In genomic region chr12:64716373-64716772, GRCh38 we compare ENCODE assay signal across 25 cellular contexts. TPM values are rescaled to one million over a fixed set of nuclear protein-coding genes. Genes with fewer than 3 reads are reported as not detected.
DNase-seq lines count a peak whose midpoint lies in the region; ATAC-seq and TF ChIP-seq lines count a peak whose summit lies in the region.
"Had no signal": no experiment of that assay in that cellular context is flagged by ENCODE, and none has a peak within 500 bp of the region (broad histone marks: within the 10 kb centered on the region; RNA-seq: fewer than 3 reads in every experiment).

No MANE protein-coding gene starts in this region.

- intact Hi-C loops in activated CD8-positive, alpha-beta T cell treated with anti-CD3 and anti-CD28 coated beads for 36 hours (cut with micrococcal nuclease): no loop called here
- intact Hi-C loops in Calu3 (cut with micrococcal nuclease; ENCODE audit: unreplicated experiment): no loop called here
- intact Hi-C loops in dendritic cell treated with granulocyte-macrophage colony-stimulating factor and Interleukin-4, amounts not matched to agents 40 ng/mL and 50 ng/mL, for 4 days (cut with micrococcal nuclease): no loop called here

- TF ChIP-seq CTCF in activated CD8-positive, alpha-beta T cell treated with anti-CD3 and anti-CD28 coated beads for 36 hours (IDR thresholded peaks at IDR 0.05): no peak
- TF ChIP-seq CTCF in Calu3 (IDR thresholded peaks at IDR 0.05; ENCODE audit: unreplicated experiment) (no peak), neutrophil (IDR thresholded peaks at IDR 0.05) (no peak)

- H3K4me1 Mint-ChIP-seq in activated CD8-positive, alpha-beta T cell treated with anti-CD3 and anti-CD28 coated beads for 36 hours (ENCODE audit: low read depth): peaks cover 24% of the 10 kb centered on the region
- peaks cover 38% of the 10 kb centered on the region for H3K4me1 Mint-ChIP-seq in activated CD8-positive, alpha-beta T cell treated with anti-CD3 and anti-CD28 coated beads, Interleukin-2, amount 10 ng/mL, durations not matched to agents 7 days and 5 days (ENCODE audit: low read depth)
- H3K4me1 Mint-ChIP-seq in Calu3 (ENCODE audit: low read depth, unreplicated experiment): no peaks in the 10 kb centered on the region
- H3K4me1 Mint-ChIP-seq in dendritic cell treated with granulocyte-macrophage colony-stimulating factor and Interleukin-4, amounts not matched to agents 40 ng/mL and 50 ng/mL, for 4 days (ENCODE audit: low read depth): peaks cover 40% of the 10 kb centered on the region
- H3K4me1 Mint-ChIP-seq: mesothelial cell of epicardium; stimulated activated memory B cell treated with anti-CD40 and anti-IgM and Interleukin-4, amounts not matched to agents 10 μg/mL and 1 μg/mL and 100 μg/mL, for 72 hours had no signal

- H3K4me3 ChIP-seq in neutrophil (ENCODE audit: low read depth in 1 of 2, low read length in 1 of 2): no peak overlapping the region
- H3K4me3 ChIP-seq: A549, adrenal gland, body of pancreas, testis had no signal

- no peak overlapping the region for H3K4me3 Mint-ChIP-seq in activated CD8-positive, alpha-beta T cell treated with anti-CD3 and anti-CD28 coated beads for 36 hours
- no peak overlapping the region for H3K4me3 Mint-ChIP-seq in activated CD8-positive, alpha-beta T cell treated with anti-CD3 and anti-CD28 coated beads, Interleukin-2, amount 10 ng/mL, durations not matched to agents 7 days and 5 days
- no peak overlapping the region for H3K4me3 Mint-ChIP-seq in Calu3 (ENCODE audit: low read depth, unreplicated experiment)
- H3K4me3 Mint-ChIP-seq in dendritic cell treated with granulocyte-macrophage colony-stimulating factor and Interleukin-4, amounts not matched to agents 40 ng/mL and 50 ng/mL, for 4 days: no peak overlapping the region
- H3K4me3 Mint-ChIP-seq: mesothelial cell of epicardium; stimulated activated memory B cell treated with anti-CD40 and anti-IgM and Interleukin-4, amounts not matched to agents 10 μg/mL and 1 μg/mL and 100 μg/mL, for 72 hours had no signal

- peaks cover 42% of the 10 kb centered on the region for H3K36me3 Mint-ChIP-seq in activated CD8-positive, alpha-beta T cell treated with anti-CD3 and anti-CD28 coated beads for 36 hours (ENCODE audit: low read depth)
- peaks cover 53% of the 10 kb centered on the region for H3K36me3 Mint-ChIP-seq in activated CD8-positive, alpha-beta T cell treated with anti-CD3 and anti-CD28 coated beads, Interleukin-2, amount 10 ng/mL, durations not matched to agents 7 days and 5 days (ENCODE audit: low read depth)
- peaks cover 48% of the 10 kb centered on the region for H3K36me3 Mint-ChIP-seq in Calu3 (ENCODE audit: insufficient read depth, unreplicated experiment)
- H3K36me3 Mint-ChIP-seq in dendritic cell treated with granulocyte-macrophage colony-stimulating factor and Interleukin-4, amounts not matched to agents 40 ng/mL and 50 ng/mL, for 4 days (ENCODE audit: low read depth): peaks cover 99% of the 10 kb centered on the region

- CTCF ChIA-PET in activated CD8-positive, alpha-beta T cell treated with anti-CD3 and anti-CD28 coated beads for 36 hours (lab: Charles Lee): interaction anchor here (0.9 to 2.4 kb wide), 3 partner anchors 21 to 167 kb away, joined by 3 to 9 read pairs (median 4); no protein-coding TSS in a partner anchor
- CTCF ChIA-PET in activated CD8-positive, alpha-beta T cell treated with anti-CD3 and anti-CD28 coated beads, Interleukin-2, amount 10 ng/mL, durations not matched to agents 7 days and 5 days (lab: Charles Lee): interaction anchor here (0.7 to 2.7 kb wide), 5 partner anchors 10 to 167 kb away, joined by 4 to 12 read pairs (median 4); no protein-coding TSS in a partner anchor
- CTCF ChIA-PET in Calu3 (lab: Charles Lee): interaction anchor here (0.6 to 0.8 kb wide), 2 partner anchors 14 to 167 kb away, joined by 4 read pairs; no protein-coding TSS in a partner anchor

- H3K4me1 ChIP-seq in neutrophil (ENCODE audit: control insufficient read depth in 1 of 2, insufficient read depth in 1 of 2, low read depth in 1 of 2, low read length in 1 of 2): peaks cover 81 to 83% of the 10 kb centered on the region in 2 experiments
- H3K4me1 ChIP-seq: A549, adrenal gland, body of pancreas, parathyroid adenoma, testis had no signal

- peaks cover 33% of the 10 kb centered on the region for H3K36me3 ChIP-seq in neutrophil

- H3K27me3 Mint-ChIP-seq in activated CD8-positive, alpha-beta T cell treated with anti-CD3 and anti-CD28 coated beads for 36 hours: no peaks in the 10 kb centered on the region
- H3K27me3 Mint-ChIP-seq in activated CD8-positive, alpha-beta T cell treated with anti-CD3 and anti-CD28 coated beads, Interleukin-2, amount 10 ng/mL, durations not matched to agents 7 days and 5 days (ENCODE audit: low read depth): no peaks in the 10 kb centered on the region
- no peaks in the 10 kb centered on the region for H3K27me3 Mint-ChIP-seq in Calu3 (ENCODE audit: unreplicated experiment)
- no peaks in the 10 kb centered on the region for H3K27me3 Mint-ChIP-seq in dendritic cell treated with granulocyte-macrophage colony-stimulating factor and Interleukin-4, amounts not matched to agents 40 ng/mL and 50 ng/mL, for 4 days
- H3K27me3 Mint-ChIP-seq: stimulated activated memory B cell treated with anti-CD40 and anti-IgM and Interleukin-4, amounts not matched to agents 10 μg/mL and 1 μg/mL and 100 μg/mL, for 72 hours had no signal

- no peaks in the 10 kb centered on the region for H3K27me3 ChIP-seq in neutrophil
- H3K27me3 ChIP-seq: adrenal gland, body of pancreas, testis had no signal

- BruUV-seq in Calu3 (replicated peaks; lab: Mats Ljungman, UMichigan): no TSS peak

- no peaks in the 10 kb centered on the region for H3K9me3 Mint-ChIP-seq in activated CD8-positive, alpha-beta T cell treated with anti-CD3 and anti-CD28 coated beads for 36 hours
- no peaks in the 10 kb centered on the region for H3K9me3 Mint-ChIP-seq in activated CD8-positive, alpha-beta T cell treated with anti-CD3 and anti-CD28 coated beads, Interleukin-2, amount 10 ng/mL, durations not matched to agents 7 days and 5 days (ENCODE audit: insufficient read depth)
- no peaks in the 10 kb centered on the region for H3K9me3 Mint-ChIP-seq in Calu3 (ENCODE audit: low read depth, unreplicated experiment)
- no peaks in the 10 kb centered on the region for H3K9me3 Mint-ChIP-seq in dendritic cell treated with granulocyte-macrophage colony-stimulating factor and Interleukin-4, amounts not matched to agents 40 ng/mL and 50 ng/mL, for 4 days
- H3K9me3 Mint-ChIP-seq: mesothelial cell of epicardium; stimulated activated memory B cell treated with anti-CD40 and anti-IgM and Interleukin-4, amounts not matched to agents 10 μg/mL and 1 μg/mL and 100 μg/mL, for 72 hours had no signal

- peak overlapping the region; percentile 53 for H3K27ac Mint-ChIP-seq in activated CD8-positive, alpha-beta T cell treated with anti-CD3 and anti-CD28 coated beads for 36 hours
- H3K27ac Mint-ChIP-seq in activated CD8-positive, alpha-beta T cell treated with anti-CD3 and anti-CD28 coated beads, Interleukin-2, amount 10 ng/mL, durations not matched to agents 7 days and 5 days: no peak overlapping the region
- peak overlapping the region; percentile 47 for H3K27ac Mint-ChIP-seq in Calu3 (ENCODE audit: unreplicated experiment)
- H3K27ac Mint-ChIP-seq in dendritic cell treated with granulocyte-macrophage colony-stimulating factor and Interleukin-4, amounts not matched to agents 40 ng/mL and 50 ng/mL, for 4 days: peak overlapping the region; percentile 46
- H3K27ac Mint-ChIP-seq: mesothelial cell of epicardium; stimulated activated memory B cell treated with anti-CD40 and anti-IgM and Interleukin-4, amounts not matched to agents 10 μg/mL and 1 μg/mL and 100 μg/mL, for 72 hours had no signal

- ATAC-seq in activated CD8-positive, alpha-beta T cell treated with anti-CD3 and anti-CD28 coated beads for 36 hours: no peak
- no peak for ATAC-seq in activated CD8-positive, alpha-beta T cell treated with anti-CD3 and anti-CD28 coated beads, Interleukin-2, amount 10 ng/mL, durations not matched to agents 7 days and 5 days
- ATAC-seq: A549; body of pancreas; right cardiac atrium; stimulated activated memory B cell treated with anti-CD40 and anti-IgM and Interleukin-4, amounts not matched to agents 10 μg/mL and 1 μg/mL and 100 μg/mL, for 72 hours had no signal

- POLR2A ChIA-PET in activated CD8-positive, alpha-beta T cell treated with anti-CD3 and anti-CD28 coated beads for 36 hours (lab: Charles Lee): no interaction called here
- POLR2A ChIA-PET in activated CD8-positive, alpha-beta T cell treated with anti-CD3 and anti-CD28 coated beads, Interleukin-2, amount 10 ng/mL, durations not matched to agents 7 days and 5 days (lab: Charles Lee): interaction anchor here (0.5 kb wide), 1 partner anchor 13 kb away, joined by 3 read pairs; no protein-coding TSS in a partner anchor

- H3K9me3 ChIP-seq in neutrophil: no peaks in the 10 kb centered on the region
- H3K9me3 ChIP-seq: A549, adrenal gland, body of pancreas, testis had no signal

- H3K27ac ChIP-seq in neutrophil: peak overlapping the region; percentile 95
- H3K27ac ChIP-seq: A549, adrenal gland, body of pancreas, parathyroid adenoma, testis had no signal

- DNase-seq in activated CD8-positive, alpha-beta T cell treated with anti-CD3 and anti-CD28 coated beads for 36 hours: no peak
- DNase-seq in activated CD8-positive, alpha-beta T cell treated with anti-CD3 and anti-CD28 coated beads, Interleukin-2, amount 10 ng/mL, durations not matched to agents 7 days and 5 days: no peak
- no peak for DNase-seq in Calu3
- no peak for DNase-seq in midbrain (lab: John Stamatoyannopoulos, UW)
- DNase-seq in T1000 (lab: John Stamatoyannopoulos, UW): no peak
- DNase-seq in activated gamma-delta T cell (lab: John Stamatoyannopoulos, UW): no peak
- DNase-seq: activated CD4-positive, alpha-beta T cell treated with anti-CD3 and anti-CD28 coated beads for 1 hour; adrenal gland; body of pancreas; cerebellar nuclear complex; COR-L47; DND-41; islet precursor cell; Karpas-422; NCI-H1436 treated with DMSO at 0.1 percent for 48 hours; NCI-H748 treated with DMSO at 0.1 percent for 48 hours; right cardiac atrium; stimulated activated CD4-positive, alpha-beta T cell treated with anti-CD3 and anti-CD28 coated beads, Interleukin-4, amount 100 ng/mL, for 24 hours; testis had no signal

RNA-seq across cellular contexts. Expression of gene GNS, which starts 42.8 kb away (rescaled TPM):
- 10 to 100 TPM; 16.4 to 19.2 TPM for total RNA-seq in activated CD8-positive, alpha-beta T cell treated with anti-CD3 and anti-CD28 coated beads for 36 hours
- total RNA-seq in activated CD8-positive, alpha-beta T cell treated with anti-CD3 and anti-CD28 coated beads, Interleukin-2, amount 10 ng/mL, durations not matched to agents 7 days and 5 days: 10 to 100 TPM; 22.1 to 23.2 TPM
- 85.1 and 93.5 TPM in 2 replicates for total RNA-seq in Calu3 (2022)
